ENCODE assay signal across 8 cellular contexts in the genomic region with DNA sequence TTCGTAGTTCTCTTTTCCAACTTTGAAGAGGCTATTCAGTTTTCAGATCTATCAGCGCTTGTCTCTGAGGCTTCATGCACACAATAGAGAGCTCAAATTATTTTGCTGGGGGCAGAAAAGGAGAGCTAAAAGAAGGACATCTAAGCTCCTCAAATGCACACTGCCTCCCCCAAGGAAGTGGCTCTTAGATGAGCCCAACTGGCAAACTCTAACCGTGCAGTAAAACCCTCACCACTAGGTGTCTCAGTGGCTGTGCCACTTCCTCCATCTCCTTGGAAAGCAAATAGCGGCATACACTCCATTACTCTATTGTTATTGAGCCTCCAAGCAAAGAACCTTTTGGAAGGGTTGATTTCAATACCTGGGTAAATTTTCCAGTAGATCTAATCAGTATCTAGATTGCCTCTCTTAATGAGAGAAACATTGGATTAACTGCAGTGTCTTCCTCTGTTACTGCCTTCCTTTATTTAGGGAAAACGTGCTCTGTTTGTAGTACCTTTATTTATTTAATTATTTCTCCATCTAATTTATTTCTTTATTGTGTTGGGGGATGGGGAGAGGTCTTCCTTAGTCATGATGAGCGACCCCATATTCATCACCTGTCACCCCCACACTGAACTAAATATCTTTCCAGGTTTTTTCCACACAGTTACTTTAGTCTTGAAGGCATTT. TPM values are rescaled to one million over a fixed set of nuclear protein-coding genes. Genes with fewer than 3 reads are reported as not detected.
A peak's percentile ranks its signal among the peaks of the same experiment; 100 is the strongest.
DNase-seq lines count a peak whose midpoint lies in the region; ATAC-seq and TF ChIP-seq lines count a peak whose summit lies in the region.

No MANE protein-coding gene starts in this region.

- no peaks in the 10 kb centered on the region for H3K27me3 ChIP-seq in endocrine pancreas (ENCODE audit: control insufficient read depth, insufficient read depth, low read length)

- ATAC-seq in activated CD8-positive, alpha-beta T cell treated with anti-CD3 and anti-CD28 coated beads for 36 hours, result peak; percentile 100
- ATAC-seq in memory B cell (ENCODE audit: low read depth), result peak; percentile 100

- peak overlapping the region; percentile 26 for H3K4me3 ChIP-seq in endocrine pancreas (ENCODE audit: control insufficient read depth, insufficient read depth, low read length)

- no peak overlapping the region for H3K27ac Mint-ChIP-seq in activated CD8-positive, alpha-beta T cell treated with anti-CD3 and anti-CD28 coated beads for 36 hours
- no peak overlapping the region for H3K27ac Mint-ChIP-seq in memory B cell

- no peaks in the 10 kb centered on the region for H3K9me3 ChIP-seq in endocrine pancreas (ENCODE audit: control insufficient read depth, low read length)

- H3K36me3 ChIP-seq in endocrine pancreas (ENCODE audit: control insufficient read depth, insufficient read depth, low read length), result no peaks in the 10 kb centered on the region

- intact Hi-C loops in activated CD8-positive, alpha-beta T cell treated with anti-CD3 and anti-CD28 coated beads for 36 hours (cut with micrococcal nuclease), result loop anchor here (5.0 to 10.0 kb wide), 2 partner anchors 63 to 95 kb away; a partner anchor contains a TSS

- CTCF ChIA-PET in activated CD8-positive, alpha-beta T cell treated with anti-CD3 and anti-CD28 coated beads for 36 hours (lab: Charles Lee), result interaction anchor here (0.6 to 3.2 kb wide), 31 partner anchors 9 to 514 kb away, joined by 3 to 16 read pairs (median 3); a partner anchor contains a TSS

- peak; percentile 68 for DNase-seq in activated gamma-delta T cell treated with Interleukin-2 at 50 U/mL for 16 hours
- no peak for DNase-seq in activated gamma-delta T cell (lab: John Stamatoyannopoulos, UW)
- DNase-seq in HT-29 (ENCODE audit: low spot score), result peak; percentile 88
- peak; percentile 94 for DNase-seq in NCI-H82 (lab: John Stamatoyannopoulos, UW)
- DNase-seq in activated CD8-positive, alpha-beta T cell treated with anti-CD3 and anti-CD28 coated beads for 36 hours, result peak; percentile 82
- peak; percentile 56 to 69 for DNase-seq in memory B cell (ENCODE audit: low spot score in 2 of 2)
- DNase-seq in stimulated activated CD8-positive, alpha-beta memory T cell treated with anti-CD3 and anti-CD28 coated beads, Interleukin-15, amount 100 ng/mL, for 4 hours (ENCODE audit: low read depth in 2 of 2), result peak; percentile 25 to 56

- H3K36me3 Mint-ChIP-seq in activated CD8-positive, alpha-beta T cell treated with anti-CD3 and anti-CD28 coated beads for 36 hours (ENCODE audit: low read depth), result no peaks in the 10 kb centered on the region
- no peaks in the 10 kb centered on the region for H3K36me3 Mint-ChIP-seq in memory B cell

- no peaks in the 10 kb centered on the region for H3K9me3 Mint-ChIP-seq in activated CD8-positive, alpha-beta T cell treated with anti-CD3 and anti-CD28 coated beads for 36 hours
- H3K9me3 Mint-ChIP-seq in memory B cell, result no peaks in the 10 kb centered on the region

- no peak overlapping the region for H3K4me3 Mint-ChIP-seq in activated CD8-positive, alpha-beta T cell treated with anti-CD3 and anti-CD28 coated beads for 36 hours
- no peak overlapping the region for H3K4me3 Mint-ChIP-seq in memory B cell

- H3K4me1 ChIP-seq in endocrine pancreas (ENCODE audit: control insufficient read depth, insufficient read depth, low read length), result no peaks in the 10 kb centered on the region

- no peak overlapping the region for H3K9ac ChIP-seq in endocrine pancreas (ENCODE audit: control insufficient read depth, insufficient read depth, low read length)

- H3K27me3 Mint-ChIP-seq in activated CD8-positive, alpha-beta T cell treated with anti-CD3 and anti-CD28 coated beads for 36 hours, result no peaks in the 10 kb centered on the region
- H3K27me3 Mint-ChIP-seq in memory B cell, result no peaks in the 10 kb centered on the region

- H3K4me1 Mint-ChIP-seq in activated CD8-positive, alpha-beta T cell treated with anti-CD3 and anti-CD28 coated beads for 36 hours (ENCODE audit: low read depth), result peaks cover 6% of the 10 kb centered on the region
- H3K4me1 Mint-ChIP-seq in memory B cell, result peaks cover 6% of the 10 kb centered on the region

- POLR2A ChIA-PET in activated CD8-positive, alpha-beta T cell treated with anti-CD3 and anti-CD28 coated beads for 36 hours (lab: Charles Lee), result interaction anchor here (0.6 to 1.5 kb wide), 3 partner anchors 12 to 414 kb away, joined by 3 to 4 read pairs (median 3); no protein-coding TSS in a partner anchor

- TF ChIP-seq CTCF in activated CD8-positive, alpha-beta T cell treated with anti-CD3 and anti-CD28 coated beads for 36 hours (IDR thresholded peaks at IDR 0.05), result peak; percentile 87

RNA-seq across cellular contexts. Expression of a gene that starts 9.2 kb away (rescaled TPM):
- total RNA-seq in HT-29 (2014; rRNA removed; shearing (Covaris generic)), result 166 and 167 TPM in 2 replicates
- 100 to 1,000 TPM; 295 to 297 TPM for total RNA-seq in activated CD8-positive, alpha-beta T cell treated with anti-CD3 and anti-CD28 coated beads for 36 hours
